ENCODE assay signal across 8 cellular contexts in genomic region chr2:85354286-85355072, GRCh38. TPM values are rescaled to one million over a fixed set of nuclear protein-coding genes. Genes with fewer than 3 reads are reported as not detected.
DNase-seq lines count a peak whose midpoint lies in the region; ATAC-seq, FAIRE-seq and TF ChIP-seq lines count a peak whose summit lies in the region.

Gene ELMOD3 (plus strand): TSS chr2:85354769. CDS start chr2:85357199, 2,430 bp downstream.
Gene RETSAT (minus strand): TSS chr2:85354528. CDS start chr2:85354507, 21 bp downstream.

- H3K27ac ChIP-seq in HepG2 (ENCODE audit: extremely low read length, insufficient read depth, low read length) = peak within 1 kb of the TSS; percentile 72

- no peaks in the 10 kb centered on the region for H3K9me3 ChIP-seq in HepG2 (ENCODE audit: low read length)

- peak within 1 kb of the TSS; percentile 94 for H3K4me2 ChIP-seq in HepG2 (ENCODE audit: low read depth, low read length)

- TF ChIP-seq RAD21 in HepG2 (CRISPR knock-in tag; IDR thresholded peaks at IDR 0.05) = peak; percentile 67

- CTCF ChIA-PET in HepG2 (lab: Yijun Ruan, JAX; ENCODE audit: low intra/inter-chr PET ratio, low total read pairs) = no interaction called here

- peaks cover 35% of the 10 kb centered on the region for H3K79me2 ChIP-seq in HepG2 (ENCODE audit: insufficient read depth, low read length)

- H3K27ac Mint-ChIP-seq in CD14-positive monocyte = peak within 1 kb of the TSS; percentile 94 to 100 (median 98)

- no peaks in the 10 kb centered on the region for H4K20me1 ChIP-seq in HepG2 (ENCODE audit: insufficient read depth, low read length)

- peaks cover 33% of the 10 kb centered on the region for H3K4me1 ChIP-seq in HepG2 (ENCODE audit: insufficient read depth, low read length)

- no peaks in the 10 kb centered on the region; a peak in 1 of 5 replicates for H3K27me3 ChIP-seq in HepG2 (ENCODE audit: control insufficient read depth in 1 of 2, insufficient read depth in 2 of 2, low read length in 2 of 2)

- peak; percentile 99 for FAIRE-seq in HepG2 (lab: Jason Lieb, UNC)

- H3K9ac ChIP-seq in HepG2 (ENCODE audit: insufficient read depth, low read depth, low read length) = peak within 1 kb of the TSS; percentile 89

- peaks cover 49 to 53% of the 10 kb centered on the region in 2 donors for H3K36me3 Mint-ChIP-seq in CD14-positive monocyte

- H3K36me3 ChIP-seq in HepG2 (replicated peaks in 1 of 2; ENCODE audit: control insufficient read depth in 1 of 2, insufficient read depth in 2 of 2, low read length in 2 of 2) = peaks cover 14 to 26% of the 10 kb centered on the region in 2 experiments

- H2AFZ ChIP-seq in HepG2 (ENCODE audit: low read length) = peak within 1 kb of the TSS; percentile 82

- BruUV-seq in HepG2 (replicated peaks; lab: Mats Ljungman, UMichigan) = no TSS peak

- H3K4me1 Mint-ChIP-seq in CD14-positive monocyte = peaks cover 33% of the 10 kb centered on the region

- peak within 1 kb of the TSS; percentile 89 to 93 (median 91) for H3K4me3 ChIP-seq in HepG2 (replicated peaks in 1 of 3; ENCODE audit: insufficient read depth in 1 of 3, low read depth in 2 of 3, low read length in 3 of 3)

- intact Hi-C loops in CD14-positive monocyte (cut with micrococcal nuclease) (loop anchor here in 1 of 2 donors (2.0 kb wide), 1 partner anchor 28 kb away; the partner anchor contains the start of gene TGOLN2), HepG2 (cut with micrococcal nuclease; ENCODE audit: unreplicated experiment) (loop anchor here (1.0 kb wide), 4 partner anchors 12 to 198 kb away; no protein-coding TSS in a partner anchor)

- peak within 1 kb of the TSS; percentile 95 to 100 for H3K4me3 Mint-ChIP-seq in CD14-positive monocyte

- WGBS in HepG2 (ENCODE audit: low lambda C conversion rate) = under 1% methylated on average over 28 of the region's 42 CpGs

- TF ChIP-seq EP300 in HepG2 (IDR thresholded peaks at IDR 0.05; ENCODE audit: low read depth in 2 of 2, low read length in 2 of 2) (peak in 1 of 2 experiments; percentile 61; a peak in 1 of 4 replicates), HepG2 (CRISPR knock-in tag; IDR thresholded peaks at IDR 0.05; ENCODE audit: borderline replicate concordance) (0 out of 2 replicates have a peak, but pooled peaks have one; percentile 29)

- peak; percentile 96 for ATAC-seq in GM19397 (IDR thresholded peaks at IDR 0.05; ENCODE audit: unreplicated experiment)
- peak; percentile 96 for ATAC-seq in HG03571 (IDR thresholded peaks at IDR 0.05; ENCODE audit: unreplicated experiment)
- peak; percentile 98 for ATAC-seq in HepG2

- peak; percentile 100 for TF ChIP-seq POLR2A in HepG2 (IDR thresholded peaks at IDR 0.05; ENCODE audit: insufficient read depth in 1 of 2, low read depth in 2 of 2, low read length in 2 of 2)

- in situ Hi-C loops in HepG2 (cut with HindIII; ENCODE audit: extremely low pct_ligation_motif_present, low pct_unique_long_range_greater_than_20kb) = no loop called here

- TF ChIP-seq CTCF in CD14-positive monocyte (IDR thresholded peaks at IDR 0.05) (no peak), HepG2 (CRISPR knock-in tag; IDR thresholded peaks at IDR 0.05) (peak; percentile 13; the same call in 1 of the 2 replicates)

- no peaks in the 10 kb centered on the region for H3K9me3 Mint-ChIP-seq in CD14-positive monocyte

- DNase-seq in CD14-positive monocyte (ENCODE audit: low spot score) (peak; percentile 97), NCI-H82 (lab: John Stamatoyannopoulos, UW) (peak; percentile 100), dermis microvascular lymphatic vessel endothelial cell (ENCODE audit: low read depth in 2 of 2) (peak; percentile 100), HepG2 (ENCODE audit: low spot score) (peak; percentile 100)
- peak; percentile 94 to 96 for DNase-seq in activated CD4-positive, alpha-beta T cell treated with anti-CD3 and anti-CD28 coated beads, Interleukin-2, amount 50 U/mL, for 48 hours
- DNase-seq in stimulated activated CD4-positive, alpha-beta T cell treated with anti-CD3 and anti-CD28 coated beads, Interleukin-4, amount 100 ng/mL, for 1 hour = peak; percentile 91

- peaks cover 0 to 4% (median 0%) of the 10 kb centered on the region in 3 donors for H3K27me3 Mint-ChIP-seq in CD14-positive monocyte (ENCODE audit: low read depth in 3 of 3)

- POLR2A ChIA-PET in HepG2 (lab: Yijun Ruan, JAX) = interaction anchor here (0.6 to 8.5 kb wide), 34 partner anchors 9 to 434 kb away, joined by 3 to 142 read pairs (median 6); partner anchors contain the start of genes C2orf68, GGCX, KCMF1 and MAT2A

TF ChIP-seq in HepG2, 621 proteins besides CTCF, POLR2A, EP300 and RAD21 (continues in another document):
- peak; percentile 49; the same call in 1 of the 2 replicates for TF ChIP-seq ZNF460 (CRISPR knock-in tag; IDR thresholded peaks at IDR 0.05; ENCODE audit: borderline replicate concordance)
- TF ChIP-seq ZNF432 (CRISPR knock-in tag; IDR thresholded peaks at IDR 0.05; ENCODE audit: borderline replicate concordance) = no peak
- peak; percentile 96 for TF ChIP-seq ELF1 (CRISPR knock-in tag; IDR thresholded peaks at IDR 0.05)
- TF ChIP-seq ZNF577 (CRISPR knock-in tag; IDR thresholded peaks at IDR 0.05; ENCODE audit: borderline replicate concordance, low read depth) = 0 out of 2 replicates have a peak, but pooled peaks have one; percentile 81
- TF ChIP-seq FOXK1 (CRISPR knock-in tag; IDR thresholded peaks at IDR 0.05; ENCODE audit: borderline replicate concordance, low read depth) = peak; percentile 86; the same call in 1 of the 2 replicates
- TF ChIP-seq KDM1A (CRISPR knock-in tag; IDR thresholded peaks at IDR 0.05) = no peak
- peak; percentile 42; the same call in 1 of the 2 replicates for TF ChIP-seq DPF2 (CRISPR knock-in tag; IDR thresholded peaks at IDR 0.05; ENCODE audit: borderline replicate concordance, low read depth)
- 0 out of 2 replicates have a peak, but pooled peaks have one; percentile 44 for TF ChIP-seq NR2F6 (IDR thresholded peaks at IDR 0.05)
- TF ChIP-seq NR2F6 (CRISPR knock-in tag; IDR thresholded peaks at IDR 0.05) = peak; percentile 18
- peak; percentile 77; the same call in 1 of the 2 replicates for TF ChIP-seq SATB2 (CRISPR knock-in tag; IDR thresholded peaks at IDR 0.05)
- peak; percentile 91 for TF ChIP-seq KMT2A (CRISPR knock-in tag; IDR thresholded peaks at IDR 0.05)

RNA-seq across cellular contexts. Expression of gene ELMOD3, which starts in this region (rescaled TPM):
- 1 to 10 TPM; 6.1 to 7.2 TPM for polyA plus RNA-seq in CD14-positive monocyte
- 6.9 and 9.6 TPM in 2 replicates for total RNA-seq in dermis microvascular lymphatic vessel endothelial cell
- total RNA-seq in HepG2 (2016; rRNA removed; fragmentation: Illumina TruSeq; extraction: Trizol) = 10.3 and 13.3 TPM in 2 replicates
- 6.9 and 7.5 TPM in 2 replicates for total RNA-seq in HepG2 (2016; cell fraction: cytosol; rRNA removed; fragmentation: Illumina TruSeq; extraction: Trizol; ENCODE audit: low read depth)
- 10.3 and 15.0 TPM in 2 replicates for total RNA-seq in HepG2 (2016; cell fraction: insoluble cytoplasmic fraction; rRNA removed; fragmentation: Illumina TruSeq; extraction: Trizol)
- total RNA-seq in HepG2 (2016; cell fraction: membrane; rRNA removed; fragmentation: Illumina TruSeq; extraction: Trizol) = 8.8 and 9.5 TPM in 2 replicates
- total RNA-seq in HepG2 (2016; cell fraction: nucleus; rRNA removed; fragmentation: Illumina TruSeq; extraction: Trizol) = 16.6 and 22.7 TPM in 2 replicates
- polyA plus RNA-seq in HepG2 (2011; rRNA removed) = 19.5 and 21.4 TPM in 2 replicates
- polyA plus RNA-seq in HepG2 (2011; cell fraction: cytosol; rRNA removed) = 11.0 and 11.1 TPM in 2 replicates
- 56.3 and 61.9 TPM in 2 replicates for polyA plus RNA-seq in HepG2 (2011; cell fraction: nucleus; rRNA removed)
- 9.6 and 10.3 TPM in 2 replicates for polyA plus RNA-seq in HepG2 (2012)
- 2.4 and 3.2 TPM in 2 replicates for polyA plus RNA-seq in HepG2 (2016; cell fraction: cytosol; fragmentation: Illumina TruSeq; extraction: Trizol; ENCODE audit: low read depth)
- polyA plus RNA-seq in HepG2 (2016; cell fraction: insoluble cytoplasmic fraction; fragmentation: Illumina TruSeq; extraction: Trizol; ENCODE audit: low read depth) = 9.4 TPM in 2 replicates
- polyA plus RNA-seq in HepG2 (2016; cell fraction: membrane; fragmentation: Illumina TruSeq; extraction: Trizol; ENCODE audit: low read depth) = 6.4 and 6.6 TPM in 2 replicates
- 34.9 and 37.5 TPM in 2 replicates for polyA plus RNA-seq in HepG2 (2016; cell fraction: nucleus; fragmentation: Illumina TruSeq; extraction: Trizol; ENCODE audit: insufficient read depth, low read depth)
- polyA minus RNA-seq in HepG2 (2011; rRNA and poly(A)+ RNA removed; ENCODE audit: low replicate concordance) = 14.8 and 18.1 TPM in 2 replicates
- polyA minus RNA-seq in HepG2 (2011; cell fraction: cytosol; rRNA and poly(A)+ RNA removed) = 3.2 and 4.1 TPM in 2 replicates
- polyA minus RNA-seq in HepG2 (2011; cell fraction: nucleus; rRNA and poly(A)+ RNA removed) = 19.1 and 24.5 TPM in 2 replicates

RNA-seq across cellular contexts. Expression of gene RETSAT, which starts in this region (rescaled TPM):
- polyA plus RNA-seq in CD14-positive monocyte (10 to 100 TPM; 15.0 to 15.8 TPM), HepG2 (2011; rRNA removed) (61.0 and 88.0 TPM in 2 replicates)
- total RNA-seq in dermis microvascular lymphatic vessel endothelial cell (51.6 and 54.1 TPM in 2 replicates), HepG2 (2016; rRNA removed; fragmentation: Illumina TruSeq; extraction: Trizol) (17.2 and 46.7 TPM in 2 replicates)
- 10.9 and 12.3 TPM in 2 replicates for total RNA-seq in HepG2 (2016; cell fraction: cytosol; rRNA removed; fragmentation: Illumina TruSeq; extraction: Trizol; ENCODE audit: low read depth)
- total RNA-seq in HepG2 (2016; cell fraction: insoluble cytoplasmic fraction; rRNA removed; fragmentation: Illumina TruSeq; extraction: Trizol) = 18.1 and 44.6 TPM in 2 replicates
- 15.7 and 17.3 TPM in 2 replicates for total RNA-seq in HepG2 (2016; cell fraction: membrane; rRNA removed; fragmentation: Illumina TruSeq; extraction: Trizol)
- 50.8 and 58.5 TPM in 2 replicates for total RNA-seq in HepG2 (2016; cell fraction: nucleus; rRNA removed; fragmentation: Illumina TruSeq; extraction: Trizol)
- polyA plus RNA-seq in HepG2 (2011; cell fraction: cytosol; rRNA removed) = 45.6 and 61.3 TPM in 2 replicates
- 145 and 168 TPM in 2 replicates for polyA plus RNA-seq in HepG2 (2011; cell fraction: nucleus; rRNA removed)
- 76.9 and 78.5 TPM in 2 replicates for polyA plus RNA-seq in HepG2 (2012)
- 4.6 and 4.8 TPM in 2 replicates for polyA plus RNA-seq in HepG2 (2016; cell fraction: cytosol; fragmentation: Illumina TruSeq; extraction: Trizol; ENCODE audit: low read depth)
- 15.6 and 17.6 TPM in 2 replicates for polyA plus RNA-seq in HepG2 (2016; cell fraction: insoluble cytoplasmic fraction; fragmentation: Illumina TruSeq; extraction: Trizol; ENCODE audit: low read depth)
- polyA plus RNA-seq in HepG2 (2016; cell fraction: membrane; fragmentation: Illumina TruSeq; extraction: Trizol; ENCODE audit: low read depth) = 9.2 and 10.8 TPM in 2 replicates
- polyA plus RNA-seq in HepG2 (2016; cell fraction: nucleus; fragmentation: Illumina TruSeq; extraction: Trizol; ENCODE audit: insufficient read depth, low read depth) = 96.7 and 99.7 TPM in 2 replicates
- 163 and 207 TPM in 2 replicates for polyA minus RNA-seq in HepG2 (2011; rRNA and poly(A)+ RNA removed; ENCODE audit: low replicate concordance)
- polyA minus RNA-seq in HepG2 (2011; cell fraction: cytosol; rRNA and poly(A)+ RNA removed) = 39.9 and 52.7 TPM in 2 replicates
- polyA minus RNA-seq in HepG2 (2011; cell fraction: nucleus; rRNA and poly(A)+ RNA removed) = 60.9 and 82.7 TPM in 2 replicates

Comparison
In these comparisons a context has a peak if more than half of its experiments do, and no peak if none do; other contexts are left out.
1. Peak in every context shown above with its lines: DNase-seq, ATAC-seq, H3K4me3 ChIP-seq and H3K27ac ChIP-seq.